ENCODE assay signal across 8 cellular contexts in genomic region chr1:165842363-165843129, GRCh38. TPM values are rescaled to one million over a fixed set of nuclear protein-coding genes. Genes with fewer than 3 reads are reported as not detected.
DNase-seq lines count a peak whose midpoint lies in the region; ATAC-seq and TF ChIP-seq lines count a peak whose summit lies in the region.

No MANE protein-coding gene starts in this region.

- H3K4me1 ChIP-seq in ACC112 (ENCODE audit: control insufficient read depth, insufficient read depth, low read length, unreplicated experiment) (peaks cover 25% of the 10 kb centered on the region), fibroblast of lung (ENCODE audit: control insufficient read depth, extremely low read depth, insufficient read depth, low read length) (peaks cover 19% of the 10 kb centered on the region), PC-9 (replicated peaks; ENCODE audit: insufficient read depth) (peaks cover 13% of the 10 kb centered on the region; the same call in 1 of the 2 replicates)

- BruUV-seq in PC-9 (replicated peaks; lab: Mats Ljungman, UMichigan): no TSS peak

- no peaks in the 10 kb centered on the region; the same call in 1 of the 2 replicates for H3F3A ChIP-seq in PC-9 (ENCODE audit: insufficient read depth, low read depth)

- peaks cover 93% of the 10 kb centered on the region for H3K79me2 ChIP-seq in ACC112 (ENCODE audit: control insufficient read depth, insufficient read depth, low read length, unreplicated experiment)
- peaks cover 96% of the 10 kb centered on the region for H3K79me2 ChIP-seq in fibroblast of lung (ENCODE audit: control insufficient read depth, insufficient read depth, low read length)
- peaks cover 98% of the 10 kb centered on the region for H3K79me2 ChIP-seq in PC-9 (ENCODE audit: low read depth)

- H4K20me1 ChIP-seq in fibroblast of lung (ENCODE audit: control insufficient read depth, extremely low read depth, insufficient read depth, low read length) (no peaks in the 10 kb centered on the region), PC-9 (ENCODE audit: insufficient read depth) (peaks cover 76% of the 10 kb centered on the region)

- POLR2A ChIA-PET in PC-9 (lab: Charles Lee; ENCODE audit: unreplicated experiment): no interaction called here

- H3K9me3 ChIP-seq in fibroblast of lung (ENCODE audit: control insufficient read depth, insufficient read depth, low read depth, low read length) (no peaks in the 10 kb centered on the region), PC-9 (ENCODE audit: insufficient read depth, low read depth) (no peaks in the 10 kb centered on the region)

- intact Hi-C loops in PC-9 (cut with micrococcal nuclease; ENCODE audit: unreplicated experiment): no loop called here

- TF ChIP-seq CTCF in fibroblast of lung (conservative IDR thresholded peaks at IDR 0.05 in 1 of 2, IDR thresholded peaks at IDR 0.05 in 1 of 2; ENCODE audit: low read depth in 1 of 2, low read length in 2 of 2) (no peak), PC-9 (conservative IDR thresholded peaks at IDR 0.05) (no peak)

- no peaks in the 10 kb centered on the region for H3K36me3 ChIP-seq in ACC112 (ENCODE audit: insufficient read depth, low read length)
- no peaks in the 10 kb centered on the region for H3K36me3 ChIP-seq in fibroblast of lung (ENCODE audit: control insufficient read depth, insufficient read depth, low read length)
- no peaks in the 10 kb centered on the region for H3K36me3 ChIP-seq in PC-9 (ENCODE audit: low read depth)

- no peaks in the 10 kb centered on the region for H3K9me2 ChIP-seq in PC-9 (ENCODE audit: insufficient read depth)

- DNase-seq in fibroblast of lung (ENCODE audit: low read depth in 2 of 2): peak; percentile 47 to 52
- DNase-seq in H4 (ENCODE audit: low spot score): no peak
- DNase-seq in NCI-H2107 (lab: John Stamatoyannopoulos, UW): no peak
- DNase-seq in PC-9: no peak

- ATAC-seq in GM18508 (IDR thresholded peaks at IDR 0.05; ENCODE audit: insufficient read depth, unreplicated experiment): peak; percentile 40
- peak; percentile 52 for ATAC-seq in HG03095 (IDR thresholded peaks at IDR 0.05; ENCODE audit: unreplicated experiment)

- CTCF ChIA-PET in PC-9 (lab: Charles Lee): no interaction called here

- H2AFZ ChIP-seq in ACC112 (ENCODE audit: low read length, unreplicated experiment) (no peak overlapping the region), fibroblast of lung (ENCODE audit: low read length) (no peak overlapping the region), PC-9 (no peak overlapping the region)

- H3K27me3 ChIP-seq in ACC112 (ENCODE audit: insufficient read depth, low read length): no peaks in the 10 kb centered on the region
- H3K27me3 ChIP-seq in fibroblast of lung (ENCODE audit: control insufficient read depth, insufficient read depth, low read length): no peaks in the 10 kb centered on the region
- no peaks in the 10 kb centered on the region for H3K27me3 ChIP-seq in PC-9 (ENCODE audit: insufficient read depth, low read depth)

- H3K4me2 ChIP-seq in fibroblast of lung (ENCODE audit: extremely low read depth, insufficient read depth, low read length) (peak overlapping the region; percentile 87), PC-9 (no peak overlapping the region)

- H3K4me3 ChIP-seq in ACC112 (ENCODE audit: low read depth, low read length) (peak overlapping the region; percentile 43; the same call in 1 of the 2 replicates), fibroblast of lung (replicated peaks in 1 of 4; ENCODE audit: control extremely low read depth in 1 of 4, insufficient read depth in 1 of 4, low read depth in 3 of 4, low read length in 4 of 4) (no peak overlapping the region), PC-9 (no peak overlapping the region)

- H3K9ac ChIP-seq in fibroblast of lung (ENCODE audit: insufficient read depth, low read length): no peak overlapping the region

- H3K27ac ChIP-seq in ACC112 (ENCODE audit: low read depth, low read length): peak overlapping the region; percentile 66
- peak overlapping the region; percentile 53 for H3K27ac ChIP-seq in fibroblast of lung (ENCODE audit: insufficient read depth, low read length)
- H3K27ac ChIP-seq in PC-9: no peak overlapping the region

TF ChIP-seq in PFSK-1, 5 proteins besides CTCF, POLR2A, EP300 and RAD21:
- TF ChIP-seq POLR2AphosphoS5 (IDR thresholded peaks at IDR 0.05; ENCODE audit: low read depth, low read length) (no peak), REST (IDR thresholded peaks at IDR 0.05; ENCODE audit: insufficient read depth in 1 of 2, low read depth in 2 of 2, low read length in 2 of 2) (no peak), TAF1 (IDR thresholded peaks at IDR 0.05; ENCODE audit: borderline replicate concordance, insufficient read depth, low read length) (no peak), FOXP2 (optimal IDR thresholded peaks at IDR 0.05; ENCODE audit: borderline replicate concordance, extremely low read depth, extremely low read length, insufficient read depth) (peak; percentile 75), SIN3A (IDR thresholded peaks at IDR 0.05; ENCODE audit: borderline replicate concordance, insufficient read depth, low read length) (peak; percentile 93; the same call in 1 of the 2 replicates)

RNA-seq across cellular contexts. Expression of gene UCK2, which starts 15.1 kb away (rescaled TPM):
- 104 TPM for polyA plus RNA-seq in PFSK-1 (2012; ENCODE audit: insufficient read length, low read depth)
- total RNA-seq in fibroblast of lung: 47.8 and 95.1 TPM in 2 replicates
- 83.1 and 99.0 TPM in 2 replicates for polyA plus RNA-seq in fibroblast of lung
- polyA plus RNA-seq in fibroblast of lung (2012): 70.8 and 95.7 TPM in 2 replicates
- 87.6 and 123 TPM in 2 replicates for polyA minus RNA-seq in fibroblast of lung (ENCODE audit: low replicate concordance)
- 71.4 and 78.9 TPM in 2 replicates for total RNA-seq in H4 (2014; rRNA removed; shearing (Covaris generic))
- 54.8 and 59.9 TPM in 2 replicates for total RNA-seq in PC-9 (2021)

Comparison
In these comparisons a context has a peak if more than half of its experiments do, and no peak if none do; other contexts are left out.
1. DNase-seq: peak in fibroblast of lung (2 of 2); none in H4 (single experiment), NCI-H2107 (single experiment) and PC-9 (0 of 2).